Comparison of ENCODE assay signal across 12 cellular contexts in genomic region chr19:4991996-4992698, GRCh38.
"Had no signal": no experiment of that assay in that cellular context is flagged by ENCODE, and none has a peak within 500 bp of the region (broad histone marks: within the 10 kb centered on the region; RNA-seq: fewer than 3 reads in every experiment).

No MANE protein-coding gene starts in this region.

- ATAC-seq: natural killer cell treated with Interleukin-12 subunit alpha and Interleukin-12 subunit beta and Interleukin-15 and Interleukin-18, amount 100 ng/mL, for 72 hours; right cardiac atrium; stimulated activated naive CD8-positive, alpha-beta T cell treated with anti-CD3 and anti-CD28 coated beads, Interleukin-15, amount 100 ng/mL, for 72 hours; upper lobe of right lung had no signal

- H3K27ac ChIP-seq: esophagus muscularis mucosa, spleen, upper lobe of right lung had no signal

- H3K9me3 ChIP-seq: esophagus muscularis mucosa, upper lobe of right lung had no signal

- DNase-seq: hippocampal formation; mesenchymal stem cell; nucleus accumbens; spleen; stimulated activated CD4-positive, alpha-beta T cell treated with anti-CD3 and anti-CD28 coated beads, Interleukin-1b, Interleukin-23, amount 100 ng/mL, for 48 hours; stimulated activated naive CD8-positive, alpha-beta T cell treated with anti-CD3 and anti-CD28 coated beads, Interleukin-15, amount 100 ng/mL, for 72 hours; T-helper 2 cell; upper lobe of right lung had no signal

- H3K27ac Mint-ChIP-seq: activated naive CD4-positive, alpha-beta T cell treated with anti-CD3 and anti-CD28 coated beads, Interleukin-2, amount 50 U/mL, for 24 hours; natural killer cell treated with Interleukin-12 subunit alpha and Interleukin-12 subunit beta and Interleukin-15 and Interleukin-18, amount 100 ng/mL, for 72 hours; stimulated activated naive CD8-positive, alpha-beta T cell treated with anti-CD3 and anti-CD28 coated beads, Interleukin-15, amount 100 ng/mL, for 72 hours had no signal

- H3K9me3 Mint-ChIP-seq: activated naive CD4-positive, alpha-beta T cell treated with anti-CD3 and anti-CD28 coated beads, Interleukin-2, amount 50 U/mL, for 24 hours; natural killer cell treated with Interleukin-12 subunit alpha and Interleukin-12 subunit beta and Interleukin-15 and Interleukin-18, amount 100 ng/mL, for 72 hours had no signal

- H3K4me3 ChIP-seq: esophagus muscularis mucosa, spleen, upper lobe of right lung had no signal

- H3K27me3 Mint-ChIP-seq: activated naive CD4-positive, alpha-beta T cell treated with anti-CD3 and anti-CD28 coated beads, Interleukin-2, amount 50 U/mL, for 24 hours; natural killer cell treated with Interleukin-12 subunit alpha and Interleukin-12 subunit beta and Interleukin-15 and Interleukin-18, amount 100 ng/mL, for 72 hours; stimulated activated naive CD8-positive, alpha-beta T cell treated with anti-CD3 and anti-CD28 coated beads, Interleukin-15, amount 100 ng/mL, for 72 hours had no signal

- H3K4me3 Mint-ChIP-seq: activated naive CD4-positive, alpha-beta T cell treated with anti-CD3 and anti-CD28 coated beads, Interleukin-2, amount 50 U/mL, for 24 hours; natural killer cell treated with Interleukin-12 subunit alpha and Interleukin-12 subunit beta and Interleukin-15 and Interleukin-18, amount 100 ng/mL, for 72 hours; stimulated activated naive CD8-positive, alpha-beta T cell treated with anti-CD3 and anti-CD28 coated beads, Interleukin-15, amount 100 ng/mL, for 72 hours had no signal

- H3K36me3 Mint-ChIP-seq: natural killer cell treated with Interleukin-12 subunit alpha and Interleukin-12 subunit beta and Interleukin-15 and Interleukin-18, amount 100 ng/mL, for 72 hours had no signal

- H3K27me3 ChIP-seq: esophagus muscularis mucosa, spleen, upper lobe of right lung had no signal
